Comparison of ENCODE assay signal across 8 cellular contexts in genomic region chr2:9423922-9424272, GRCh38. TPM values are rescaled to one million over a fixed set of nuclear protein-coding genes. Genes with fewer than 3 reads are reported as not detected.
DNase-seq lines count a peak whose midpoint lies in the region; ATAC-seq and TF ChIP-seq lines count a peak whose summit lies in the region.

No MANE protein-coding gene starts in this region.

- POLR2A ChIA-PET in AG04449 (lab: Yijun Ruan, JAX): interaction anchor here (0.7 to 1.4 kb wide), 5 partner anchors 10 to 207 kb away, joined by 3 to 4 read pairs (median 4); partner anchors contain the start of genes ADAM17 and YWHAQ

- peaks cover 54% of the 10 kb centered on the region for H3K79me2 ChIP-seq in hepatocyte

- no peaks in the 10 kb centered on the region for H3K9me2 ChIP-seq in hepatocyte (replicated peaks; ENCODE audit: insufficient read depth)

- CTCF ChIA-PET in AG04449 (lab: Yijun Ruan, JAX): interaction anchor here (0.9 to 2.9 kb wide), 4 partner anchors 11 to 285 kb away, joined by 3 to 14 read pairs (median 8); no protein-coding TSS in a partner anchor

- peak overlapping the region; percentile 88 for H3K27ac ChIP-seq in hepatocyte

- peak overlapping the region; percentile 98 for H3K4me3 ChIP-seq in AG04449 (ENCODE audit: low read depth, low read length)
- peak overlapping the region; percentile 72 for H3K4me3 ChIP-seq in hepatocyte

- H3K36me3 ChIP-seq in hepatocyte (replicated peaks; ENCODE audit: insufficient read depth, low read depth): no peaks in the 10 kb centered on the region

- TF ChIP-seq CTCF in AG04449 (IDR thresholded peaks at IDR 0.05; ENCODE audit: insufficient read depth, low read length, missing control alignments): no peak
- TF ChIP-seq CTCF in hepatocyte (IDR thresholded peaks at IDR 0.05; ENCODE audit: poor library complexity): no peak

- H3K27me3 ChIP-seq in hepatocyte: no peaks in the 10 kb centered on the region

- 1% methylated on average over 18 of the region's 21 CpGs for WGBS in hepatocyte (ENCODE audit: low lambda C conversion rate, missing lambda C conversion rate)

- ATAC-seq in GM18858 (IDR thresholded peaks at IDR 0.05; ENCODE audit: unreplicated experiment): peak; percentile 3
- ATAC-seq in HG03457 (IDR thresholded peaks at IDR 0.05; ENCODE audit: unreplicated experiment): peak; percentile 2

- peak overlapping the region; percentile 90 for H2AFZ ChIP-seq in hepatocyte

- H3K4me1 ChIP-seq in hepatocyte (ENCODE audit: insufficient read depth): peaks cover 20% of the 10 kb centered on the region

- no peaks in the 10 kb centered on the region for H3K9me3 ChIP-seq in hepatocyte (ENCODE audit: low read depth)

- H3K4me2 ChIP-seq in hepatocyte: peak overlapping the region; percentile 94

- H4K20me1 ChIP-seq in hepatocyte (ENCODE audit: insufficient read depth, poor library complexity, severe bottlenecking): no peaks in the 10 kb centered on the region

- DNase-seq in AG04449 (ENCODE audit: low read depth, low spot score): no peak
- DNase-seq in activated T-helper 1 cell treated with Interleukin-2 at 50 U/mL for 16 hours (ENCODE audit: low read depth): peak; percentile 4
- DNase-seq in hepatocyte (ENCODE audit: low spot score): no peak
- DNase-seq in stimulated activated CD4-positive, alpha-beta T cell treated with anti-CD3 and anti-CD28 coated beads, Interleukin-4, amount 100 ng/mL, for 1 hour: peak; percentile 37
- DNase-seq in AG08396 (ENCODE audit: low spot score): no peak
- DNase-seq in NCI-H446 (lab: John Stamatoyannopoulos, UW): no peak

RNA-seq across cellular contexts. Expression of gene CPSF3, which starts 0.4 kb away (rescaled TPM):
- 38.7 and 39.1 TPM in 2 replicates for total RNA-seq in hepatocyte
- 21.5 and 23.9 TPM in 2 replicates for polyA plus RNA-seq in hepatocyte

RNA-seq across cellular contexts. Expression of gene ITGB1BP1, which starts 0.6 kb away (rescaled TPM):
- total RNA-seq in hepatocyte: 17.4 and 22.7 TPM in 2 replicates
- 51.8 and 65.2 TPM in 2 replicates for polyA plus RNA-seq in hepatocyte

RNA-seq across cellular contexts. Expression of gene IAH1, which starts 50.5 kb away (rescaled TPM):
- total RNA-seq in hepatocyte: 31.6 and 44.2 TPM in 2 replicates
- 46.7 and 51.0 TPM in 2 replicates for polyA plus RNA-seq in hepatocyte

Comparison
In these comparisons a context has a peak if more than half of its experiments do, and no peak if none do; other contexts are left out.
1. DNase-seq: peak in activated T-helper 1 cell treated with Interleukin-2 at 50 U/mL for 16 hours (single experiment) and stimulated activated CD4-positive, alpha-beta T cell treated with anti-CD3 and anti-CD28 coated beads, Interleukin-4, amount 100 ng/mL, for 1 hour (single experiment); none in AG04449 (single experiment), hepatocyte (single experiment), AG08396 (single experiment) and NCI-H446 (0 of 2).